ENCODE assay signal across 26 cellular contexts in the genomic region with DNA sequence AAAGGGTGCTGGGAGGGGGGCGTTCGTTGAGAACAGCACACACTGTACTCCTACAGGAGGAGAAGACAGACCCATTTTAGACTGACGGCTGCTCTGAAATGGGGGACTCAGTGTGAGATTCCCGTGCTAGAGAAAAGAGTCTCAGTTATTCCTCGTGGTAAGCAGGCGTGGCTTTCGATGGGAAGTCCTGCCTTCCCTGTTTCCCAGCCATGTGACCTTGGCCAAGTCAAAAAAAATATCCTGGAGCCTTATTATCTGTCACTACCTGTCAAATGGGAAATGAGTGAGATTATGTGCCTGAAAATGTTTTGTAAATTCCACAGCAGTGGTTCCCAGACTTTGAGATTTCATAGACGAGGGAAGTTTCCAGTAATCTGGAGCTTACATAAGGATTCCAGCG.
DNase-seq lines count a peak whose midpoint lies in the region; ATAC-seq, FAIRE-seq and TF ChIP-seq lines count a peak whose summit lies in the region.
"Had no signal": no experiment of that assay in that cellular context is flagged by ENCODE, and none has a peak within 500 bp of the region (broad histone marks: within the 10 kb centered on the region; RNA-seq: fewer than 3 reads in every experiment).

No MANE protein-coding gene starts in this region.

- peak overlapping the region in 7 of 11 experiments; percentile 96 to 100 (median 98); a peak in 11 of 22 replicates for H3K4me2 ChIP-seq in BLaER1 treated with 17β-estradiol and CSF1 and Interleukin-3, amounts not matched to agents 10 nM and 100 nM
- H3K4me2 ChIP-seq in H1 (ENCODE audit: insufficient read depth in 1 of 2, low read depth in 2 of 2, low read length in 2 of 2) = no peak overlapping the region
- no peak overlapping the region for H3K4me2 ChIP-seq in neuronal stem cell (ENCODE audit: insufficient read depth, low read length, poor library complexity, severe bottlenecking)
- H3K4me2 ChIP-seq: A549 had no signal

- no peak overlapping the region for H3K56ac ChIP-seq in H1 (replicated peaks; ENCODE audit: insufficient read length, low read depth, low read length)

- H2BK15ac ChIP-seq in H1 (ENCODE audit: low read length) = peak overlapping the region; percentile 23; the same call in 1 of the 2 replicates
- peak overlapping the region; percentile 34 for H2BK15ac ChIP-seq in neuronal stem cell (ENCODE audit: low read length)

- H3K27ac ChIP-seq in BLaER1 treated with 17β-estradiol and CSF1 and Interleukin-3, amounts not matched to agents 10 nM and 100 nM = peak overlapping the region in 1 of 11 experiments; percentile 89; a peak in 1 of 22 replicates
- H3K27ac ChIP-seq in body of pancreas = peak overlapping the region in 2 of 4 donors; percentile 4 to 31
- H3K27ac ChIP-seq in H1 (ENCODE audit: low read depth, low read length) = no peak overlapping the region
- H3K27ac ChIP-seq in neuronal stem cell (replicated peaks; ENCODE audit: low read length) = no peak overlapping the region
- H3K27ac ChIP-seq: 22Rv1, A549 had no signal

- no peaks in the 10 kb centered on the region for H3K27me3 ChIP-seq in BLaER1 treated with 17β-estradiol and CSF1 and Interleukin-3, amounts not matched to agents 10 nM and 100 nM
- peaks cover 0 to 4% of the 10 kb centered on the region in 2 donors for H3K27me3 ChIP-seq in body of pancreas
- peaks cover 1 to 28% (median 25%) of the 10 kb centered on the region in 4 experiments for H3K27me3 ChIP-seq in H1 (replicated peaks in 1 of 4; ENCODE audit: control insufficient read depth in 3 of 4, extremely low read depth in 1 of 4, insufficient read depth in 3 of 4, low read length in 3 of 4)
- H3K27me3 ChIP-seq in neuronal stem cell (ENCODE audit: control insufficient read depth in 3 of 3, insufficient read depth in 3 of 3, low read depth in 1 of 3, low read length in 3 of 3) = peaks cover 0 to 41% (median 0%) of the 10 kb centered on the region in 3 experiments

- POLR2A ChIA-PET in H1 (lab: Charles Lee; ENCODE audit: partially characterized antibody) = interaction anchor here (1.0 to 1.7 kb wide), 2 partner anchors 10 to 15 kb away, joined by 4 read pairs; no protein-coding TSS in a partner anchor

- CTCF ChIA-PET in H1 (lab: Charles Lee; ENCODE audit: partially characterized antibody) = interaction anchor here (0.8 to 2.1 kb wide), 7 partner anchors 8 to 350 kb away, joined by 3 to 7 read pairs (median 3); no protein-coding TSS in a partner anchor

- H3K18ac ChIP-seq in H1 (ENCODE audit: extremely low read depth, low read length) (no peak overlapping the region), neuronal stem cell (ENCODE audit: low read length) (no peak overlapping the region)

- no peak overlapping the region for H4K8ac ChIP-seq in H1 (ENCODE audit: extremely low read depth, insufficient read depth, low read length)
- no peak overlapping the region for H4K8ac ChIP-seq in neuronal stem cell (ENCODE audit: low read depth, low read length)

- no peaks in the 10 kb centered on the region for H3K9me3 ChIP-seq in BLaER1 treated with 17β-estradiol and CSF1 and Interleukin-3, amounts not matched to agents 10 nM and 100 nM (replicated peaks in 1 of 11)
- no peaks in the 10 kb centered on the region for H3K9me3 ChIP-seq in body of pancreas
- no peaks in the 10 kb centered on the region for H3K9me3 ChIP-seq in H1 (ENCODE audit: insufficient read depth in 2 of 2, low read depth in 1 of 2, low read length in 1 of 2)
- peaks cover 0 to 5% of the 10 kb centered on the region in 2 donors for H3K9me3 ChIP-seq in neuronal stem cell (replicated peaks in 1 of 2; ENCODE audit: control insufficient read depth in 2 of 2, insufficient read depth in 1 of 2, low read depth in 1 of 2, low read length in 2 of 2)
- H3K9me3 ChIP-seq: A549 had no signal

- TF ChIP-seq CTCF in body of pancreas (IDR thresholded peaks at IDR 0.05) (no peak), H1 (IDR thresholded peaks at IDR 0.05; ENCODE audit: control extremely low read depth in 1 of 3, insufficient read depth in 1 of 3, low read depth in 1 of 3, low read length in 3 of 3) (no peak)

- no peak overlapping the region for H4K5ac ChIP-seq in H1 (ENCODE audit: insufficient read length, low read depth, low read length)

- H2AK5ac ChIP-seq in H1 (ENCODE audit: low read depth, low read length) (no peak overlapping the region), neuronal stem cell (ENCODE audit: low read depth, low read length) (no peak overlapping the region)

- H3K36me3 ChIP-seq in BLaER1 treated with 17β-estradiol and CSF1 and Interleukin-3, amounts not matched to agents 10 nM and 100 nM = no peaks in the 10 kb centered on the region
- H3K36me3 ChIP-seq in body of pancreas (replicated peaks in 1 of 2; ENCODE audit: insufficient read depth in 1 of 2, low read depth in 2 of 2) (no peaks in the 10 kb centered on the region), H1 (ENCODE audit: control insufficient read depth in 2 of 4, insufficient read depth in 4 of 4, low read length in 3 of 4) (no peaks in the 10 kb centered on the region), neuronal stem cell (replicated peaks in 1 of 2; ENCODE audit: control insufficient read depth in 2 of 2, insufficient read depth in 2 of 2, low read length in 2 of 2) (peaks cover 0 to 1% of the 10 kb centered on the region in 2 donors)

- H3K79me1 ChIP-seq in H1 (ENCODE audit: low read depth, low read length) (no peaks in the 10 kb centered on the region), neuronal stem cell (ENCODE audit: low read depth, low read length) (peaks cover 1% of the 10 kb centered on the region)

- H2BK5ac ChIP-seq in H1 (ENCODE audit: low read depth, low read length) = no peak overlapping the region
- no peak overlapping the region for H2BK5ac ChIP-seq in neuronal stem cell (ENCODE audit: low read length)

- TF ChIP-seq EP300 in H1 (IDR thresholded peaks at IDR 0.05; ENCODE audit: borderline replicate concordance in 1 of 2, low read depth in 2 of 2, low read length in 2 of 2) = no peak

- H2BK12ac ChIP-seq in H1 (ENCODE audit: low read depth, low read length) = no peak overlapping the region
- H2BK12ac ChIP-seq in neuronal stem cell (ENCODE audit: low read length) = no peak overlapping the region

- H3K4ac ChIP-seq in H1 (replicated peaks; ENCODE audit: insufficient read length, low read depth, low read length) = no peak overlapping the region
- H3K4ac ChIP-seq in neuronal stem cell (ENCODE audit: low read length) = no peak overlapping the region

- H4K91ac ChIP-seq in H1 (replicated peaks; ENCODE audit: insufficient read length, low read length) (no peak overlapping the region), neuronal stem cell (ENCODE audit: low read depth, low read length, poor library complexity) (no peak overlapping the region)

- H2BK20ac ChIP-seq in H1 (ENCODE audit: low read length) = no peak overlapping the region

- intact Hi-C loops in body of pancreas (cut with DNase I) = no loop called here

- H3K23me2 ChIP-seq in H1 (ENCODE audit: low read depth, low read length) = peaks cover 26% of the 10 kb centered on the region; the same call in 1 of the 2 replicates

- TF ChIP-seq POLR2A in body of pancreas (IDR thresholded peaks at IDR 0.05) (no peak), H1 (IDR thresholded peaks at IDR 0.05; ENCODE audit: control extremely low read depth in 1 of 2, low read depth in 2 of 2, low read length in 2 of 2) (no peak)

- peak; percentile 43 for ATAC-seq in body of pancreas
- no peak for ATAC-seq in left lobe of liver
- ATAC-seq in GM18870 (IDR thresholded peaks at IDR 0.05; ENCODE audit: unreplicated experiment) = no peak
- ATAC-seq: GM12878 had no signal

- no peak overlapping the region for H3K9ac ChIP-seq in BLaER1 treated with 17β-estradiol and CSF1 and Interleukin-3, amounts not matched to agents 10 nM and 100 nM
- H3K9ac ChIP-seq in H1 (replicated peaks in 1 of 4; ENCODE audit: extremely low read depth in 1 of 4, low read depth in 3 of 4, low read length in 3 of 4) (no peak overlapping the region), neuronal stem cell (ENCODE audit: low read depth, low read length, poor library complexity) (no peak overlapping the region)

- no peak overlapping the region for H3K14ac ChIP-seq in H1 (ENCODE audit: insufficient read length)
- H3K14ac ChIP-seq in neuronal stem cell (ENCODE audit: low read length) = no peak overlapping the region

- H2BK120ac ChIP-seq in H1 (replicated peaks; ENCODE audit: low read depth, low read length) (no peak overlapping the region), neuronal stem cell (ENCODE audit: low read depth, low read length) (no peak overlapping the region)

- H3K23ac ChIP-seq in H1 (ENCODE audit: insufficient read length) (no peak overlapping the region), neuronal stem cell (ENCODE audit: low read depth, low read length, poor library complexity) (no peak overlapping the region)

- peak in 2 of 4 donors; percentile 25 to 52 for DNase-seq in body of pancreas
- DNase-seq in H1 (ENCODE audit: low read depth in 1 of 2, low spot score in 2 of 2) = no peak
- DNase-seq in neuronal stem cell (ENCODE audit: low spot score) = no peak
- DNase-seq in left lobe of liver (ENCODE audit: low spot score) = no peak
- no peak for DNase-seq in iPS-NIHi7 (ENCODE audit: extremely low spot score)
- DNase-seq in islet precursor cell = no peak
- DNase-seq: AML-193; C1 segment of cervical spinal cord; CD4-positive, alpha-beta memory T cell; CD4-positive, CD25-positive, alpha-beta regulatory T cell; CD8-positive, alpha-beta memory T cell; COR-L47; DMS 273 treated with DMSO at 0.1 percent for 48 hours; DMS153; DMS79; DND-41; EL; GDM1 had no signal

- H3K79me2 ChIP-seq in H1 (ENCODE audit: control insufficient read depth in 1 of 2, insufficient read depth in 2 of 2, low read length in 2 of 2) = no peaks in the 10 kb centered on the region

- H2AFZ ChIP-seq in H1 (ENCODE audit: low read length) (no peak overlapping the region), neuronal stem cell (ENCODE audit: low read length) (no peak overlapping the region)

- TF ChIP-seq RAD21 in H1 (IDR thresholded peaks at IDR 0.05 in 1 of 2, conservative IDR thresholded peaks at IDR 0.05 in 1 of 2; ENCODE audit: low read depth in 2 of 2, low read length in 2 of 2) = no peak

- H4K20me1 ChIP-seq in BLaER1 treated with 17β-estradiol and CSF1 and Interleukin-3, amounts not matched to agents 10 nM and 100 nM = no peaks in the 10 kb centered on the region
- H4K20me1 ChIP-seq in H1 (replicated peaks in 1 of 2; ENCODE audit: control insufficient read depth in 1 of 2, insufficient read depth in 2 of 2, low read length in 2 of 2) = peaks cover 0 to 9% of the 10 kb centered on the region in 2 experiments

- H3K4me3 ChIP-seq in BLaER1 treated with 17β-estradiol and CSF1 and Interleukin-3, amounts not matched to agents 10 nM and 100 nM = no peak overlapping the region
- H3K4me3 ChIP-seq in body of pancreas (no peak overlapping the region), H1 (ENCODE audit: extremely low read depth in 1 of 4, insufficient read depth in 2 of 4, low read depth in 3 of 4, low read length in 4 of 4) (no peak overlapping the region), neuronal stem cell (ENCODE audit: low read length in 2 of 2) (no peak overlapping the region)
- H3K4me3 ChIP-seq: A549, GM12878 had no signal

- 39 to 43% methylated on average over 6 to 9 of the region's 9 CpGs for WGBS in body of pancreas, 2 donors
- WGBS in H1 (ENCODE audit: extremely low coverage in 1 of 2, insufficient coverage in 1 of 2, insufficient read length in 1 of 2, insufficient replicate concordance in 2 of 2, low coverage in 1 of 2, low lambda C conversion rate in 2 of 2, missing lambda C conversion rate in 1 of 2), 2 experiments = 87% methylated on average over 9 of the region's 9 CpGs; no CpG with 5 or more reads in 1 of the 2 experiments
- WGBS in neuronal stem cell (ENCODE audit: extremely low coverage in 2 of 2, insufficient read length in 2 of 2, insufficient replicate concordance in 1 of 2), 2 donors = no CpG with 5 or more reads among the region's 9 CpGs

- H3K4me1 ChIP-seq in BLaER1 treated with 17β-estradiol and CSF1 and Interleukin-3, amounts not matched to agents 10 nM and 100 nM = peaks cover 17 to 50% (median 48%) of the 10 kb centered on the region in 10 experiments
- H3K4me1 ChIP-seq in body of pancreas = peaks cover 27% of the 10 kb centered on the region
- peaks cover 0 to 9% (median 1%) of the 10 kb centered on the region in 4 experiments; a peak in 5 of 7 replicates for H3K4me1 ChIP-seq in H1 (replicated peaks in 1 of 4; ENCODE audit: control insufficient read depth in 3 of 4, insufficient read depth in 4 of 4, low read length in 3 of 4)
- peaks cover 3 to 12% of the 10 kb centered on the region in 2 donors for H3K4me1 ChIP-seq in neuronal stem cell (ENCODE audit: control insufficient read depth in 2 of 2, insufficient read depth in 1 of 2, low read depth in 1 of 2, low read length in 2 of 2)
- H3K4me1 ChIP-seq: A549 had no signal

- FAIRE-seq in H1 (lab: Jason Lieb, UNC) = no peak
- FAIRE-seq: A549, GM12878, GM12892, GM18507, GM19239 had no signal

Comparison
In these comparisons a context has a peak if more than half of its experiments do, and no peak if none do; other contexts are left out.
1. H3K4me2 ChIP-seq: peak in BLaER1 treated with 17β-estradiol and CSF1 and Interleukin-3, amounts not matched to agents 10 nM and 100 nM (7 of 11); none in H1 (0 of 2) and neuronal stem cell (single experiment).